1 cellular context compared by ENCODE assay signal in genomic region chr7:5596046-5596895, GRCh38.
A peak's percentile ranks its signal among the peaks of the same experiment; 100 is the strongest.
TF ChIP-seq lines count a peak whose summit lies in the region.

No MANE protein-coding gene starts in this region.

TF ChIP-seq in K562, 482 proteins besides CTCF, POLR2A, EP300 and RAD21 (continued from another document and continues in another):
- TF ChIP-seq ZNF398 (CRISPR knock-in tag; IDR thresholded peaks at IDR 0.05) (no peak), CHD2 (IDR thresholded peaks at IDR 0.05; ENCODE audit: low read depth, low read length) (no peak; the same call in 1 of the 2 replicates), ZNF436 (CRISPR knock-in tag; IDR thresholded peaks at IDR 0.05) (no peak), THAP7 (CRISPR knock-in tag; IDR thresholded peaks at IDR 0.05) (no peak), ZNF174 (CRISPR knock-in tag; IDR thresholded peaks at IDR 0.05) (no peak), MLX (CRISPR knock-in tag; conservative IDR thresholded peaks at IDR 0.05) (no peak), NR2C2 (CRISPR knock-in tag; IDR thresholded peaks at IDR 0.05) (no peak), NR2C2 (tag; IDR thresholded peaks at IDR 0.05) (no peak), ESRRB (CRISPR knock-in tag; IDR thresholded peaks at IDR 0.05; ENCODE audit: borderline replicate concordance) (no peak), ZNF583 (CRISPR knock-in tag; IDR thresholded peaks at IDR 0.05) (peak; percentile 57; the same call in 1 of the 2 replicates), TSC22D4 (tag; IDR thresholded peaks at IDR 0.05) (no peak), TFAP4 (CRISPR knock-in tag; IDR thresholded peaks at IDR 0.05; ENCODE audit: borderline replicate concordance) (peak; percentile 73; the same call in 1 of the 2 replicates), GTF2F1 (IDR thresholded peaks at IDR 0.05; ENCODE audit: low read depth, low read length) (no peak), NR4A1 (CRISPR knock-in tag; IDR thresholded peaks at IDR 0.05) (0 out of 2 replicates have a peak, but pooled peaks have one; percentile 16), NR4A1 (tag; IDR thresholded peaks at IDR 0.05) (no peak), KHSRP (IDR thresholded peaks at IDR 0.05) (no peak), ZNF584 (CRISPR knock-in tag; IDR thresholded peaks at IDR 0.05; ENCODE audit: low read depth) (no peak), CREBBP (IDR thresholded peaks at IDR 0.05; ENCODE audit: low read depth, low read length) (no peak), ZBTB5 (IDR thresholded peaks at IDR 0.05) (no peak), HNRNPK (IDR thresholded peaks at IDR 0.05; ENCODE audit: low read depth, low read length, poor library complexity, severe bottlenecking) (no peak), RB1 (IDR thresholded peaks at IDR 0.05; ENCODE audit: low read depth) (peak; percentile 42; the same call in 1 of the 2 replicates), ZNF143 (CRISPR knock-in tag; IDR thresholded peaks at IDR 0.05) (no peak), HMBOX1 (IDR thresholded peaks at IDR 0.05) (no peak), ZNF133 (CRISPR knock-in tag; IDR thresholded peaks at IDR 0.05) (no peak), TAF1 (IDR thresholded peaks at IDR 0.05; ENCODE audit: control insufficient read depth, extremely low read depth, insufficient read depth, low read length, severe bottlenecking) (no peak), STAT6 (CRISPR knock-in tag; IDR thresholded peaks at IDR 0.05) (no peak), ZNF217 (CRISPR knock-in tag; IDR thresholded peaks at IDR 0.05) (no peak), ILK (tag; IDR thresholded peaks at IDR 0.05; ENCODE audit: borderline replicate concordance, low read depth) (no peak), FOSL1 (tag; conservative IDR thresholded peaks at IDR 0.05) (peak; percentile 87), MXI1 (IDR thresholded peaks at IDR 0.05; ENCODE audit: low read depth, low read length) (peak; percentile 70; the same call in 1 of the 2 replicates), ZC3H4 (CRISPR knock-in tag; IDR thresholded peaks at IDR 0.05; ENCODE audit: borderline replicate concordance) (no peak), SMAD1 (IDR thresholded peaks at IDR 0.05; ENCODE audit: low read depth, low read length, partially characterized antibody) (no peak), SP2 (IDR thresholded peaks at IDR 0.05; ENCODE audit: extremely low read depth, low read depth, low read length, poor library complexity, severe bottlenecking) (no peak), CBX3 (IDR thresholded peaks at IDR 0.05; ENCODE audit: borderline replicate concordance in 1 of 2, low read length in 2 of 2) (no peak), NFRKB (IDR thresholded peaks at IDR 0.05; ENCODE audit: low read depth) (no peak), ZNF766 (CRISPR knock-in tag; conservative IDR thresholded peaks at IDR 0.05) (no peak), ZFP91 (CRISPR knock-in tag; IDR thresholded peaks at IDR 0.05) (no peak; the same call in 1 of the 2 replicates), ZNF324 (CRISPR knock-in tag; IDR thresholded peaks at IDR 0.05) (no peak), MTA3 (IDR thresholded peaks at IDR 0.05; ENCODE audit: borderline replicate concordance) (peak; percentile 43; the same call in 1 of the 2 replicates), RHOXF2B (CRISPR knock-in tag; conservative IDR thresholded peaks at IDR 0.05) (no peak), PATZ1 (CRISPR knock-in tag; IDR thresholded peaks at IDR 0.05; ENCODE audit: borderline replicate concordance) (no peak), ZNF561 (CRISPR knock-in tag; conservative IDR thresholded peaks at IDR 0.05) (no peak), GTF2A2 (tag; IDR thresholded peaks at IDR 0.05) (no peak), TGIF2 (CRISPR knock-in tag; IDR thresholded peaks at IDR 0.05) (0 out of 2 replicates have a peak, but pooled peaks have one; percentile 36), MYNN (IDR thresholded peaks at IDR 0.05) (no peak; the same call in 1 of the 2 replicates), MYNN (CRISPR knock-in tag; IDR thresholded peaks at IDR 0.05) (no peak), NFXL1 (CRISPR knock-in tag; IDR thresholded peaks at IDR 0.05) (no peak), EP400 (IDR thresholded peaks at IDR 0.05) (peak; percentile 93), ZKSCAN8 (CRISPR knock-in tag; IDR thresholded peaks at IDR 0.05) (no peak), RNF2 (IDR thresholded peaks at IDR 0.05) (no peak), SMAD3 (CRISPR knock-in tag; conservative IDR thresholded peaks at IDR 0.05) (no peak), HDAC3 (IDR thresholded peaks at IDR 0.05; ENCODE audit: borderline replicate concordance, partially characterized antibody) (no peak), TAF9B (IDR thresholded peaks at IDR 0.05; ENCODE audit: partially characterized antibody) (peak; percentile 56), EZH2 (IDR thresholded peaks at IDR 0.05; ENCODE audit: borderline replicate concordance, low read depth, low read length) (no peak), ZFP1 (CRISPR knock-in tag; IDR thresholded peaks at IDR 0.05) (no peak), ZNF75A (CRISPR knock-in tag; IDR thresholded peaks at IDR 0.05) (no peak), ETS2 (tag; IDR thresholded peaks at IDR 0.05; ENCODE audit: borderline replicate concordance, poor library complexity, severe bottlenecking) (no peak), RAD51 (IDR thresholded peaks at IDR 0.05; ENCODE audit: borderline replicate concordance, low read depth) (no peak), PKNOX1 (IDR thresholded peaks at IDR 0.05) (peak; percentile 52; the same call in 1 of the 2 replicates), SRSF1 (IDR thresholded peaks at IDR 0.05; ENCODE audit: low read depth, low read length) (no peak), C11orf30 (IDR thresholded peaks at IDR 0.05; ENCODE audit: low read depth) (no peak)
